Comparison of ENCODE assay signal across 12 cellular contexts in genomic region chr15:99057697-99058420, GRCh38. TPM values are rescaled to one million over a fixed set of nuclear protein-coding genes. Genes with fewer than 3 reads are reported as not detected.
A peak's percentile ranks its signal among the peaks of the same experiment; 100 is the strongest.
DNase-seq lines count a peak whose midpoint lies in the region; ATAC-seq and TF ChIP-seq lines count a peak whose summit lies in the region.
"Had no signal": no experiment of that assay in that cellular context is flagged by ENCODE, and none has a peak within 500 bp of the region (broad histone marks: within the 10 kb centered on the region; RNA-seq: fewer than 3 reads in every experiment).

No MANE protein-coding gene starts in this region.

- H2BK12ac ChIP-seq in mesenchymal stem cell (ENCODE audit: low read length in 2 of 2) = peak overlapping the region in 1 of 2 experiments; percentile 14

- no peak for ATAC-seq in activated naive CD4-positive, alpha-beta T cell treated with anti-CD3 and anti-CD28 coated beads, Interleukin-2, amount 50 U/mL, for 72 hours

- no peaks in the 10 kb centered on the region for H3K36me3 ChIP-seq in ascending aorta
- no peaks in the 10 kb centered on the region for H3K36me3 ChIP-seq in mesenchymal stem cell (ENCODE audit: control insufficient read depth in 1 of 2, insufficient read depth in 2 of 2, low read depth in 1 of 2, low read length in 2 of 2)
- no peaks in the 10 kb centered on the region for H3K36me3 ChIP-seq in uterus

- H2AFZ ChIP-seq in mesenchymal stem cell (ENCODE audit: low read depth, low read length) = no peak overlapping the region

- WGBS in mesenchymal stem cell = 91% methylated on average over 19 of the region's 20 CpGs

- peak overlapping the region; percentile 68 for H3K4me3 Mint-ChIP-seq in activated naive CD4-positive, alpha-beta T cell treated with anti-CD3 and anti-CD28 coated beads for 36 hours

- H3K9me3 Mint-ChIP-seq in activated naive CD4-positive, alpha-beta T cell treated with anti-CD3 and anti-CD28 coated beads for 36 hours = no peaks in the 10 kb centered on the region
- H3K9me3 Mint-ChIP-seq in activated naive CD4-positive, alpha-beta T cell treated with anti-CD3 and anti-CD28 coated beads, Interleukin-2, amount 50 U/mL, for 72 hours = no peaks in the 10 kb centered on the region

- H3K36me3 Mint-ChIP-seq in activated naive CD4-positive, alpha-beta T cell treated with anti-CD3 and anti-CD28 coated beads for 36 hours (ENCODE audit: low read depth) = no peaks in the 10 kb centered on the region
- H3K36me3 Mint-ChIP-seq in activated naive CD4-positive, alpha-beta T cell treated with anti-CD3 and anti-CD28 coated beads, Interleukin-2, amount 50 U/mL, for 72 hours = no peaks in the 10 kb centered on the region

- no peak for TF ChIP-seq POLR2A in uterus (IDR thresholded peaks at IDR 0.05)

- no peak overlapping the region for H3K23ac ChIP-seq in mesenchymal stem cell (ENCODE audit: low read length in 2 of 2)

- TF ChIP-seq CTCF in ascending aorta (IDR thresholded peaks at IDR 0.05) (no peak), uterus (IDR thresholded peaks at IDR 0.05) (peak in 1 of 4 experiments; percentile 3)

- H4K8ac ChIP-seq in mesenchymal stem cell (ENCODE audit: low read length) = no peak overlapping the region

- no peak overlapping the region for H3K27ac Mint-ChIP-seq in activated naive CD4-positive, alpha-beta T cell treated with anti-CD3 and anti-CD28 coated beads for 36 hours
- H3K27ac Mint-ChIP-seq in activated naive CD4-positive, alpha-beta T cell treated with anti-CD3 and anti-CD28 coated beads, Interleukin-2, amount 50 U/mL, for 72 hours = no peak overlapping the region

- intact Hi-C loops in activated naive CD4-positive, alpha-beta T cell treated with anti-CD3 and anti-CD28 coated beads for 36 hours (cut with micrococcal nuclease) = loop anchor here (2.0 to 10.0 kb wide), 6 partner anchors 43 to 616 kb away; partner anchors contain the start of gene IGF1R
- intact Hi-C loops in ascending aorta (cut with DNase I) = loop anchor here (2.0 to 5.0 kb wide), 6 partner anchors 75 to 536 kb away; no protein-coding TSS in a partner anchor
- intact Hi-C loops in uterus (cut with DNase I; ENCODE audit: low total_unique reads) = no loop called here

- no peak overlapping the region for H3K4me2 ChIP-seq in mesenchymal stem cell (ENCODE audit: low read length, poor library complexity, severe bottlenecking)

- DNase-seq in activated naive CD4-positive, alpha-beta T cell treated with anti-CD3 and anti-CD28 coated beads for 36 hours = no peak
- DNase-seq in activated naive CD4-positive, alpha-beta T cell treated with anti-CD3 and anti-CD28 coated beads, Interleukin-2, amount 50 U/mL, for 72 hours (ENCODE audit: low spot score in 2 of 2) = no peak
- peak in 1 of 2 donors; percentile 63 for DNase-seq in ascending aorta (ENCODE audit: low spot score in 2 of 2)
- no peak for DNase-seq in mesenchymal stem cell
- peak in 1 of 2 donors; percentile 39 for DNase-seq in uterus
- DNase-seq in CD1c-positive myeloid dendritic cell (ENCODE audit: extremely low spot score) = no peak
- no peak for DNase-seq in NCI-H774 (lab: John Stamatoyannopoulos, UW)
- no peak for DNase-seq in SW 1271 (lab: John Stamatoyannopoulos, UW)
- DNase-seq: COR-L47, Karpas-422 had no signal

- H3K79me1 ChIP-seq in mesenchymal stem cell (replicated peaks; ENCODE audit: low read length, poor library complexity, severe bottlenecking) = no peaks in the 10 kb centered on the region

- H4K91ac ChIP-seq in mesenchymal stem cell (ENCODE audit: low read length) = no peak overlapping the region

- no peaks in the 10 kb centered on the region for H3K9me3 ChIP-seq in ascending aorta
- H3K9me3 ChIP-seq in mesenchymal stem cell (ENCODE audit: control insufficient read depth, low read length) = no peaks in the 10 kb centered on the region
- H3K9me3 ChIP-seq in uterus = no peaks in the 10 kb centered on the region

- H3K27me3 Mint-ChIP-seq in activated naive CD4-positive, alpha-beta T cell treated with anti-CD3 and anti-CD28 coated beads for 36 hours (ENCODE audit: low read depth) = peaks cover 30% of the 10 kb centered on the region

- H3K18ac ChIP-seq in mesenchymal stem cell (ENCODE audit: low read depth in 1 of 2, low read length in 2 of 2) = peak overlapping the region in 1 of 2 experiments; percentile 30

- CTCF ChIA-PET in activated naive CD4-positive, alpha-beta T cell treated with anti-CD3 and anti-CD28 coated beads for 36 hours (lab: Charles Lee) = interaction anchor here (0.6 to 6.1 kb wide), 11 partner anchors 11 to 879 kb away, joined by 3 to 41 read pairs (median 4); no protein-coding TSS in a partner anchor

- H3K14ac ChIP-seq in mesenchymal stem cell (ENCODE audit: low read length in 2 of 2) = no peak overlapping the region

- H3K27me3 ChIP-seq in ascending aorta = no peaks in the 10 kb centered on the region
- peaks cover 15 to 18% of the 10 kb centered on the region in 2 experiments for H3K27me3 ChIP-seq in mesenchymal stem cell (ENCODE audit: control insufficient read depth in 1 of 2, insufficient read depth in 1 of 2, low read length in 2 of 2)
- no peaks in the 10 kb centered on the region for H3K27me3 ChIP-seq in uterus

- no peak overlapping the region for H3K4ac ChIP-seq in mesenchymal stem cell (ENCODE audit: low read depth in 1 of 2, low read length in 2 of 2)

- peak overlapping the region; percentile 35 for H2AK5ac ChIP-seq in mesenchymal stem cell (ENCODE audit: low read length, severe bottlenecking)

- no peak overlapping the region for H3K4me3 ChIP-seq in ascending aorta
- peak overlapping the region in 1 of 2 experiments; percentile 76 for H3K4me3 ChIP-seq in mesenchymal stem cell (ENCODE audit: insufficient read depth in 1 of 2, low read depth in 1 of 2, low read length in 2 of 2)
- H3K4me3 ChIP-seq in uterus = no peak overlapping the region

- H2BK120ac ChIP-seq in mesenchymal stem cell (ENCODE audit: low read depth, low read length) = no peak overlapping the region

- H3K27ac ChIP-seq in ascending aorta = peak overlapping the region; percentile 54 to 87
- no peak overlapping the region for H3K27ac ChIP-seq in mesenchymal stem cell (ENCODE audit: low read length, poor library complexity, severe bottlenecking)
- peak overlapping the region; percentile 64 to 91 for H3K27ac ChIP-seq in uterus
- H3K27ac ChIP-seq: SK-N-MC had no signal

- peak overlapping the region; percentile 85 for H3K9ac ChIP-seq in mesenchymal stem cell (ENCODE audit: low read length)

- H3K4me1 ChIP-seq in ascending aorta (peaks cover 6 to 8% of the 10 kb centered on the region in 2 donors), mesenchymal stem cell (ENCODE audit: control insufficient read depth, insufficient read depth, low read depth, low read length) (peaks cover 5% of the 10 kb centered on the region), uterus (no peaks in the 10 kb centered on the region)

- peaks cover 6% of the 10 kb centered on the region for H3K4me1 Mint-ChIP-seq in activated naive CD4-positive, alpha-beta T cell treated with anti-CD3 and anti-CD28 coated beads for 36 hours (ENCODE audit: low read depth)

- no peak overlapping the region for H2BK5ac ChIP-seq in mesenchymal stem cell (ENCODE audit: low read depth, low read length, poor library complexity, severe bottlenecking)

- H2BK15ac ChIP-seq in mesenchymal stem cell (ENCODE audit: low read depth, poor library complexity, severe bottlenecking) = no peak overlapping the region

RNA-seq across cellular contexts. Expression of gene SYNM, which starts 47.0 kb away (rescaled TPM):
- 1 to 10 TPM; 1.3 to 1.4 TPM for total RNA-seq in activated naive CD4-positive, alpha-beta T cell treated with anti-CD3 and anti-CD28 coated beads for 36 hours
- total RNA-seq in activated naive CD4-positive, alpha-beta T cell treated with anti-CD3 and anti-CD28 coated beads, Interleukin-2, amount 50 U/mL, for 72 hours = under 1 TPM; 0.16 to 0.43 TPM
- total RNA-seq in ascending aorta = 37.7 TPM
- 6.0 TPM for polyA plus RNA-seq in mesenchymal stem cell (2013, experiment 1 of 2)
- polyA plus RNA-seq in mesenchymal stem cell (2013, experiment 2 of 2) = 5.7 TPM
- total RNA-seq in uterus = 10 to 100 TPM in 3 of 4 donors, 1 to 10 TPM in 1; 6.4 to 44.6 (median 36.4) TPM

RNA-seq across cellular contexts. Expression of gene PGPEP1L, which starts 50.3 kb away (rescaled TPM):
- total RNA-seq in activated naive CD4-positive, alpha-beta T cell treated with anti-CD3 and anti-CD28 coated beads for 36 hours = not detected
- not detected for total RNA-seq in activated naive CD4-positive, alpha-beta T cell treated with anti-CD3 and anti-CD28 coated beads, Interleukin-2, amount 50 U/mL, for 72 hours
- total RNA-seq in ascending aorta = not detected
- polyA plus RNA-seq in mesenchymal stem cell (2013, experiment 1 of 2) = not detected
- polyA plus RNA-seq in mesenchymal stem cell (2013, experiment 2 of 2) = not detected
- total RNA-seq in uterus = under 1 TPM in 1 of 4 donors, not detected in 3; 0.40 TPM
- total RNA-seq: left colon had no signal
